Comparison of ENCODE assay signal across 8 cellular contexts in the genomic region with DNA sequence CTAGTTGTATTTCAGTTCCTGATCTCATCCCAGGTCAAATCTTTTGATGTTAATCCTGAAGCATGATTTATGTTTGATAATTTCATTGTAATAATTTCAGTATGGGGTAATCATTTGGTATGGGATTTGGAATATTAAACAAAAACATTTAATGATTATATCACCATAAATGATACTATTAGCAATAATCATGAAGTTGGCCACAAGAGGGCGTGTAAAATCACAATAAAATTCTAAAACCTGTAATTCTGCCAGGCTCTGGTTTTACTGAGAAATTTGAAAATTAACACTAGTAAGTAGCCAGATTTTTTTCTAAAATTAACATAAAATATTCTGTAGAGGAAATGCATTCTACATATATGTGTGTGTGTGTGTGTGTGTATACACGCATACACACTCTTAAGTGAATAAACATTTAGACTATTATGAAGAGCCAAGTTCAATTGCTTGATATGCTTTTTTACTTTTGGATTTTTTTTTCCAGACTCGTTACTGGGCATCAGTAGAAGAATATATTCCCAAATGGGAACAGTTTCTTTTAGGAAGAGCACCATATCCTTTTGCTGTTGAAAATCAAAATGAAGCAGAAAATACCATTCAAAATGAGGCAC. TPM values are rescaled to one million over a fixed set of nuclear protein-coding genes. Genes with fewer than 3 reads are reported as not detected.
A peak's percentile ranks its signal among the peaks of the same experiment; 100 is the strongest.
DNase-seq lines count a peak whose midpoint lies in the region; ATAC-seq and TF ChIP-seq lines count a peak whose summit lies in the region.

No MANE protein-coding gene starts in this region.

- H3K4me3 ChIP-seq in Karpas-422 (ENCODE audit: low read length) (no peak overlapping the region), neural progenitor cell (no peak overlapping the region)

- no peaks in the 10 kb centered on the region for H3K36me3 ChIP-seq in Karpas-422 (ENCODE audit: insufficient read depth, low read length)
- H3K36me3 ChIP-seq in neural progenitor cell, result no peaks in the 10 kb centered on the region

- H3K9me2 ChIP-seq in Karpas-422 (replicated peaks; ENCODE audit: insufficient read depth, low read length), result no peaks in the 10 kb centered on the region

- peaks cover 5% of the 10 kb centered on the region for H3F3A ChIP-seq in neural progenitor cell (ENCODE audit: low read depth)

- H3K4me2 ChIP-seq in Karpas-422 (ENCODE audit: low read depth, low read length, poor library complexity, severe bottlenecking) (no peak overlapping the region), neural progenitor cell (no peak overlapping the region)

- no peak overlapping the region for H3K9ac ChIP-seq in Karpas-422 (ENCODE audit: low read length)
- no peak overlapping the region for H3K9ac ChIP-seq in neural progenitor cell

- no peak overlapping the region for H3K27ac Mint-ChIP-seq in neural progenitor cell
- no peak overlapping the region for H3K27ac Mint-ChIP-seq in activated CD4-positive, alpha-beta T cell treated with anti-CD3 and anti-CD28 coated beads for 36 hours

- CTCF ChIA-PET in activated CD4-positive, alpha-beta T cell treated with anti-CD3 and anti-CD28 coated beads for 36 hours (lab: Charles Lee), result interaction anchor here (0.9 kb wide), 1 partner anchor 34 kb away, joined by 3 read pairs; no protein-coding TSS in a partner anchor

- no peak overlapping the region for H2AFZ ChIP-seq in Karpas-422 (ENCODE audit: low read length)
- no peak overlapping the region for H2AFZ ChIP-seq in neural progenitor cell (replicated peaks)

- H3K36me3 Mint-ChIP-seq in neural progenitor cell, result no peaks in the 10 kb centered on the region
- H3K36me3 Mint-ChIP-seq in activated CD4-positive, alpha-beta T cell treated with anti-CD3 and anti-CD28 coated beads for 36 hours (ENCODE audit: low read depth), result no peaks in the 10 kb centered on the region

- H3K79me2 ChIP-seq in Karpas-422 (ENCODE audit: low read length) (no peaks in the 10 kb centered on the region), neural progenitor cell (ENCODE audit: low read depth) (no peaks in the 10 kb centered on the region)

- H4K20me1 ChIP-seq in Karpas-422 (ENCODE audit: insufficient read depth, low read depth, low read length) (no peaks in the 10 kb centered on the region), neural progenitor cell (ENCODE audit: low read depth) (peaks cover 5% of the 10 kb centered on the region)

- H3K9me3 ChIP-seq in Karpas-422 (ENCODE audit: low read length) (no peaks in the 10 kb centered on the region), neural progenitor cell (ENCODE audit: low read depth) (no peaks in the 10 kb centered on the region)

- H3K4me3 Mint-ChIP-seq in neural progenitor cell, result no peak overlapping the region
- H3K4me3 Mint-ChIP-seq in activated CD4-positive, alpha-beta T cell treated with anti-CD3 and anti-CD28 coated beads for 36 hours, result no peak overlapping the region

- H3K4me1 ChIP-seq in Karpas-422 (ENCODE audit: low read length) (no peaks in the 10 kb centered on the region), neural progenitor cell (no peaks in the 10 kb centered on the region)

- POLR2A ChIA-PET in activated CD4-positive, alpha-beta T cell treated with anti-CD3 and anti-CD28 coated beads for 36 hours (lab: Charles Lee), result no interaction called here

- DNase-seq in EL, result peak; percentile 20
- peak; percentile 68 for DNase-seq in Karpas-422
- DNase-seq in cerebellar cortex (ENCODE audit: low spot score), result peak; percentile 42
- peak; percentile 49 for DNase-seq in neural progenitor cell (ENCODE audit: low spot score)
- no peak for DNase-seq in 8988T
- DNase-seq in activated CD4-positive, alpha-beta T cell treated with anti-CD3 and anti-CD28 coated beads for 36 hours, result no peak

- intact Hi-C loops in activated CD4-positive, alpha-beta T cell treated with anti-CD3 and anti-CD28 coated beads for 36 hours (cut with DNase I, micrococcal nuclease), result loop anchor here (2.0 to 5.0 kb wide), 2 partner anchors 226 to 894 kb away; no protein-coding TSS in a partner anchor

- H3K27me3 ChIP-seq in Karpas-422 (ENCODE audit: low read length) (no peaks in the 10 kb centered on the region), neural progenitor cell (peaks cover 24% of the 10 kb centered on the region)

- peak; percentile 83 for TF ChIP-seq CTCF in neural progenitor cell (IDR thresholded peaks at IDR 0.05)

- ATAC-seq in HG03571 (IDR thresholded peaks at IDR 0.05; ENCODE audit: unreplicated experiment), result no peak
- ATAC-seq in HG03159 (IDR thresholded peaks at IDR 0.05; ENCODE audit: unreplicated experiment), result no peak
- no peak for ATAC-seq in activated CD4-positive, alpha-beta T cell treated with anti-CD3 and anti-CD28 coated beads for 36 hours

- no peak overlapping the region for H3K27ac ChIP-seq in Karpas-422 (ENCODE audit: low read length)
- H3K27ac ChIP-seq in neural progenitor cell, result no peak overlapping the region

- peaks cover 23% of the 10 kb centered on the region for H3K4me1 Mint-ChIP-seq in neural progenitor cell
- H3K4me1 Mint-ChIP-seq in activated CD4-positive, alpha-beta T cell treated with anti-CD3 and anti-CD28 coated beads for 36 hours, result no peaks in the 10 kb centered on the region

- H3K9me3 Mint-ChIP-seq in neural progenitor cell, result no peaks in the 10 kb centered on the region
- H3K9me3 Mint-ChIP-seq in activated CD4-positive, alpha-beta T cell treated with anti-CD3 and anti-CD28 coated beads for 36 hours (ENCODE audit: low read depth), result no peaks in the 10 kb centered on the region

- peaks cover 2% of the 10 kb centered on the region for H3K27me3 Mint-ChIP-seq in neural progenitor cell (ENCODE audit: insufficient read depth, low read depth)
- peaks cover 3% of the 10 kb centered on the region for H3K27me3 Mint-ChIP-seq in activated CD4-positive, alpha-beta T cell treated with anti-CD3 and anti-CD28 coated beads for 36 hours

RNA-seq across cellular contexts. Expression of a gene that starts 40.5 kb away (rescaled TPM):
- total RNA-seq in Karpas-422 (2014; rRNA removed; shearing (Covaris generic); ENCODE audit: low replicate concordance), result not detected in 2 replicates
- 7.6 and 9.1 TPM in 2 replicates for total RNA-seq in neural progenitor cell (ENCODE audit: low replicate concordance)
- not detected for total RNA-seq in activated CD4-positive, alpha-beta T cell treated with anti-CD3 and anti-CD28 coated beads for 36 hours

Comparison
In these comparisons a context has a peak if more than half of its experiments do, and no peak if none do; other contexts are left out.
1. DNase-seq: peak in EL (single experiment), Karpas-422 (single experiment), cerebellar cortex (single experiment) and neural progenitor cell (single experiment); none in 8988T (single experiment) and activated CD4-positive, alpha-beta T cell treated with anti-CD3 and anti-CD28 coated beads for 36 hours (single experiment).